21 cellular contexts compared by ENCODE assay signal in genomic region chr15:49035825-49036224, GRCh38. TPM values are rescaled to one million over a fixed set of nuclear protein-coding genes. Genes with fewer than 3 reads are reported as not detected.
DNase-seq lines count a peak whose midpoint lies in the region; ATAC-seq, FAIRE-seq and TF ChIP-seq lines count a peak whose summit lies in the region.
"Had no signal": no experiment of that assay in that cellular context is flagged by ENCODE, and none has a peak within 500 bp of the region (broad histone marks: within the 10 kb centered on the region; RNA-seq: fewer than 3 reads in every experiment).

No MANE protein-coding gene starts in this region.

- WGBS in small intestine, 3 donors, result 18 to 73% (median 47%) methylated on average over 2 of the region's 2 CpGs

- no peak for TF ChIP-seq CTCF in 22Rv1 (IDR thresholded peaks at IDR 0.05)

- DNase-seq in SJCRH30 (no peak), left lobe of liver (ENCODE audit: low spot score) (no peak), small intestine (peak; percentile 55), MG63 (no peak), kidney glomerular epithelial cell (lab: John Stamatoyannopoulos, UW) (no peak)
- no peak for DNase-seq in activated CD4-positive, alpha-beta memory T cell treated with anti-CD3 and anti-CD28 coated beads for 36 hours
- no peak for DNase-seq in activated naive CD4-positive, alpha-beta T cell (lab: John Stamatoyannopoulos, UW)
- DNase-seq: BE2C; CD4-positive, CD25-positive, alpha-beta regulatory T cell; COR-L47; Karpas-422; NCI-H1048; NCI-H1436; NCI-H1930; NCI-H446 treated with DMSO at 0.1 percent for 48 hours; NCI-H748 treated with DMSO at 0.1 percent for 48 hours; OCI-M1; SHP77 had no signal

- no peaks in the 10 kb centered on the region for H3K27me3 Mint-ChIP-seq in activated CD4-positive, alpha-beta memory T cell treated with anti-CD3 and anti-CD28 coated beads for 36 hours
- H3K27me3 Mint-ChIP-seq: CD4-positive, CD25-positive, alpha-beta regulatory T cell; IgD-negative memory B cell had no signal

- H3K4me1 ChIP-seq in SJCRH30 (peaks cover 36% of the 10 kb centered on the region), small intestine (ENCODE audit: control insufficient read depth in 2 of 2, insufficient read depth in 1 of 2, low read depth in 1 of 2, low read length in 1 of 2) (peaks cover 2 to 4% of the 10 kb centered on the region in 2 donors)
- H3K4me1 ChIP-seq: BE2C had no signal

- peaks cover 13% of the 10 kb centered on the region; the same call in 1 of the 2 replicates for H3K36me3 ChIP-seq in SJCRH30
- H3K36me3 ChIP-seq in small intestine (ENCODE audit: control insufficient read depth in 2 of 2, insufficient read depth in 2 of 2, low read length in 2 of 2), result peaks cover 2 to 8% of the 10 kb centered on the region in 2 donors
- peaks cover 8% of the 10 kb centered on the region for H3K36me3 ChIP-seq in MG63

- no peaks in the 10 kb centered on the region for H3K9me3 Mint-ChIP-seq in activated CD4-positive, alpha-beta memory T cell treated with anti-CD3 and anti-CD28 coated beads for 36 hours
- H3K9me3 Mint-ChIP-seq: CD4-positive, CD25-positive, alpha-beta regulatory T cell; IgD-negative memory B cell had no signal

- peaks cover 22% of the 10 kb centered on the region for H3K4me1 Mint-ChIP-seq in activated CD4-positive, alpha-beta memory T cell treated with anti-CD3 and anti-CD28 coated beads for 36 hours (ENCODE audit: low read depth)

- no peak overlapping the region for H3K4me3 Mint-ChIP-seq in activated CD4-positive, alpha-beta memory T cell treated with anti-CD3 and anti-CD28 coated beads for 36 hours
- H3K4me3 Mint-ChIP-seq: CD4-positive, CD25-positive, alpha-beta regulatory T cell; IgD-negative memory B cell had no signal

- POLR2A ChIA-PET in activated CD4-positive, alpha-beta memory T cell treated with anti-CD3 and anti-CD28 coated beads for 36 hours (lab: Charles Lee), result no interaction called here

- CTCF ChIA-PET in activated CD4-positive, alpha-beta memory T cell treated with anti-CD3 and anti-CD28 coated beads for 36 hours (lab: Charles Lee), result interaction anchor here (0.6 kb wide), 1 partner anchor 110 kb away, joined by 3 read pairs; no protein-coding TSS in a partner anchor

- no peak overlapping the region for H3K27ac Mint-ChIP-seq in activated CD4-positive, alpha-beta memory T cell treated with anti-CD3 and anti-CD28 coated beads for 36 hours
- H3K27ac Mint-ChIP-seq: CD4-positive, CD25-positive, alpha-beta regulatory T cell; IgD-negative memory B cell had no signal

- no peak overlapping the region for H3K4me3 ChIP-seq in SJCRH30
- H3K4me3 ChIP-seq in small intestine (ENCODE audit: low read depth in 1 of 2, low read length in 2 of 2), result no peak overlapping the region
- no peak overlapping the region for H3K4me3 ChIP-seq in MG63

- ATAC-seq in left lobe of liver, result peak; percentile 35

- intact Hi-C loops in activated CD4-positive, alpha-beta memory T cell treated with anti-CD3 and anti-CD28 coated beads for 36 hours (cut with micrococcal nuclease), result no loop called here

- H3K9me3 ChIP-seq in SJCRH30 (replicated peaks) (no peaks in the 10 kb centered on the region), small intestine (ENCODE audit: control insufficient read depth, low read depth) (no peaks in the 10 kb centered on the region), MG63 (no peaks in the 10 kb centered on the region)
- H3K9me3 ChIP-seq: BE2C had no signal

- H3K27me3 ChIP-seq in SJCRH30, result no peaks in the 10 kb centered on the region
- no peaks in the 10 kb centered on the region for H3K27me3 ChIP-seq in small intestine (ENCODE audit: control insufficient read depth in 2 of 2, insufficient read depth in 2 of 2, low read length in 2 of 2)
- H3K27me3 ChIP-seq in MG63, result no peaks in the 10 kb centered on the region
- H3K27me3 ChIP-seq: BE2C had no signal

- H3K27ac ChIP-seq in 22Rv1 (peak overlapping the region; percentile 42), SJCRH30 (peak overlapping the region; percentile 65), small intestine (ENCODE audit: low read depth in 1 of 2, low read length in 1 of 2) (no peak overlapping the region)

- FAIRE-seq in small intestine (lab: Jason Lieb, UNC), result no peak
- FAIRE-seq: G401.6 had no signal

- peaks cover 2% of the 10 kb centered on the region for H3K36me3 Mint-ChIP-seq in activated CD4-positive, alpha-beta memory T cell treated with anti-CD3 and anti-CD28 coated beads for 36 hours

RNA-seq across cellular contexts. Expression of gene SECISBP2L, which starts 10.4 kb away (rescaled TPM):
- total RNA-seq in SJCRH30 (2014; rRNA removed; shearing (Covaris generic)), result 19.3 and 23.5 TPM in 2 replicates
- 21.0 TPM for total RNA-seq in left lobe of liver
- 1 to 10 TPM; 5.4 to 7.8 (median 7.2) TPM for polyA plus RNA-seq in small intestine
- 10 to 100 TPM; 22.5 to 24.6 TPM for total RNA-seq in activated CD4-positive, alpha-beta memory T cell treated with anti-CD3 and anti-CD28 coated beads for 36 hours
- 11.0 and 28.2 TPM in 2 replicates for total RNA-seq in MG63 (2014; rRNA removed; shearing (Covaris generic); ENCODE audit: low replicate concordance)

Comparison
In these comparisons a context has a peak if more than half of its experiments do, and no peak if none do; other contexts are left out.
1. H3K27ac ChIP-seq: peak in 22Rv1 (single experiment) and SJCRH30 (single experiment); none in small intestine (0 of 2).